In genomic region chr6:47308674-47309325, GRCh38 we compare ENCODE assay signal across 8 cellular contexts. TPM values are rescaled to one million over a fixed set of nuclear protein-coding genes. Genes with fewer than 3 reads are reported as not detected.
A peak's percentile ranks its signal among the peaks of the same experiment; 100 is the strongest.
DNase-seq lines count a peak whose midpoint lies in the region; ATAC-seq and TF ChIP-seq lines count a peak whose summit lies in the region.

No MANE protein-coding gene starts in this region.

- peaks cover 18% of the 10 kb centered on the region for H3K4me1 ChIP-seq in body of pancreas
- H3K4me1 ChIP-seq in iPS-20b (ENCODE audit: insufficient read depth, low read length), result peaks cover 18% of the 10 kb centered on the region

- ATAC-seq in GM21717 (IDR thresholded peaks at IDR 0.05; ENCODE audit: unreplicated experiment), result peak; percentile 9
- ATAC-seq in body of pancreas, result peak; percentile 13
- no peak for ATAC-seq in activated CD8-positive, alpha-beta memory T cell treated with anti-CD3 and anti-CD28 coated beads, Interleukin-2, amount 10 ng/mL, durations not matched to agents 7 days and 5 days

- intact Hi-C loops in body of pancreas (cut with DNase I), result loop anchor here (5.0 kb wide), 1 partner anchor 206 kb away; no protein-coding TSS in a partner anchor

- H3K36me3 ChIP-seq in body of pancreas (replicated peaks in 1 of 2; ENCODE audit: insufficient read depth in 1 of 2, low read depth in 2 of 2), result no peaks in the 10 kb centered on the region
- 0 out of 2 replicates have a peak, but pooled peaks cover 4% of the 10 kb centered on the region for H3K36me3 ChIP-seq in iPS-20b (ENCODE audit: insufficient read depth, low read depth, low read length)

- H3K27ac ChIP-seq in body of pancreas, result peak overlapping the region; percentile 71 to 90 (median 83)
- no peak overlapping the region for H3K27ac ChIP-seq in iPS-20b (ENCODE audit: low read length)
- peak overlapping the region in 19 of 21 experiments; percentile 0 to 88 (median 68) for H3K27ac ChIP-seq in skin epidermis

- H3K27ac Mint-ChIP-seq in activated CD8-positive, alpha-beta memory T cell treated with anti-CD3 and anti-CD28 coated beads, Interleukin-2, amount 10 ng/mL, durations not matched to agents 7 days and 5 days, result no peak overlapping the region

- H3K36me3 Mint-ChIP-seq in activated CD8-positive, alpha-beta memory T cell treated with anti-CD3 and anti-CD28 coated beads, Interleukin-2, amount 10 ng/mL, durations not matched to agents 7 days and 5 days, result no peaks in the 10 kb centered on the region

- peaks cover 4% of the 10 kb centered on the region for H3K4me1 Mint-ChIP-seq in activated CD8-positive, alpha-beta memory T cell treated with anti-CD3 and anti-CD28 coated beads, Interleukin-2, amount 10 ng/mL, durations not matched to agents 7 days and 5 days

- H3K9me3 ChIP-seq in body of pancreas, result no peaks in the 10 kb centered on the region
- H3K9me3 ChIP-seq in iPS-20b (ENCODE audit: insufficient read depth, low read depth, low read length), result peaks cover 4% of the 10 kb centered on the region; the same call in 1 of the 2 replicates

- no peak for TF ChIP-seq POLR2A in body of pancreas (IDR thresholded peaks at IDR 0.05)

- no peak overlapping the region for H3K4me3 Mint-ChIP-seq in activated CD8-positive, alpha-beta memory T cell treated with anti-CD3 and anti-CD28 coated beads, Interleukin-2, amount 10 ng/mL, durations not matched to agents 7 days and 5 days

- WGBS in body of pancreas, 2 donors, result 0 to 1% methylated on average over 20 to 48 of the region's 49 CpGs

- no peaks in the 10 kb centered on the region for H3K9me3 Mint-ChIP-seq in activated CD8-positive, alpha-beta memory T cell treated with anti-CD3 and anti-CD28 coated beads, Interleukin-2, amount 10 ng/mL, durations not matched to agents 7 days and 5 days (ENCODE audit: low read depth)

- H3K27me3 ChIP-seq in body of pancreas (no peaks in the 10 kb centered on the region), iPS-20b (ENCODE audit: insufficient read depth, low read length) (no peaks in the 10 kb centered on the region)

- H3K27me3 Mint-ChIP-seq in activated CD8-positive, alpha-beta memory T cell treated with anti-CD3 and anti-CD28 coated beads, Interleukin-2, amount 10 ng/mL, durations not matched to agents 7 days and 5 days, result peaks cover 62% of the 10 kb centered on the region

- DNase-seq in ELR (ENCODE audit: low read depth) (peak; percentile 52), NCI-H1105 (lab: John Stamatoyannopoulos, UW) (peak; percentile 16), body of pancreas (peak; percentile 23 to 34 (median 26)), cerebellar nuclear complex (lab: John Stamatoyannopoulos, UW) (no peak)
- DNase-seq in activated CD8-positive, alpha-beta memory T cell treated with anti-CD3 and anti-CD28 coated beads, Interleukin-2, amount 10 ng/mL, durations not matched to agents 7 days and 5 days, result no peak

- H3K4me3 ChIP-seq in body of pancreas (peak overlapping the region; percentile 66), iPS-20b (ENCODE audit: low read length) (peak overlapping the region; percentile 90), skin epidermis (peak overlapping the region; percentile 61 to 80 (median 71))

- CTCF ChIA-PET in activated CD8-positive, alpha-beta memory T cell treated with anti-CD3 and anti-CD28 coated beads, Interleukin-2, amount 10 ng/mL, durations not matched to agents 7 days and 5 days (lab: Charles Lee), result interaction anchor here (0.6 to 2.2 kb wide), 2 partner anchors 132 to 211 kb away, joined by 3 to 7 read pairs; no protein-coding TSS in a partner anchor

- H3K9ac ChIP-seq in iPS-20b (ENCODE audit: low read depth, low read length), result peak overlapping the region; percentile 84

- no peak for TF ChIP-seq CTCF in body of pancreas (IDR thresholded peaks at IDR 0.05)

RNA-seq across cellular contexts. Expression of gene TNFRSF21, which starts 0.9 kb away (rescaled TPM):
- total RNA-seq in body of pancreas, result 10 to 100 TPM; 24.6 to 26.0 TPM
- under 1 TPM; 0.09 to 0.40 TPM for total RNA-seq in activated CD8-positive, alpha-beta memory T cell treated with anti-CD3 and anti-CD28 coated beads, Interleukin-2, amount 10 ng/mL, durations not matched to agents 7 days and 5 days

Comparison
In these comparisons a context has a peak if more than half of its experiments do, and no peak if none do; other contexts are left out.
1. DNase-seq: peak in ELR (single experiment), NCI-H1105 (single experiment) and body of pancreas (4 of 4); none in cerebellar nuclear complex (0 of 2) and activated CD8-positive, alpha-beta memory T cell treated with anti-CD3 and anti-CD28 coated beads, Interleukin-2, amount 10 ng/mL, durations not matched to agents 7 days and 5 days (single experiment).
2. RNA of gene TNFRSF21, which starts 0.9 kb away (total RNA-seq): 24.6 to 26.0 TPM in body of pancreas; 0.09 to 0.40 TPM in activated CD8-positive, alpha-beta memory T cell treated with anti-CD3 and anti-CD28 coated beads, Interleukin-2, amount 10 ng/mL, durations not matched to agents 7 days and 5 days; every median in the first group is over 10 times any median in the second.
3. Peak in every context shown above with its lines, with median percentiles within 50 percentile points of each other: H3K4me3 ChIP-seq.